Comparison of ENCODE assay signal across 16 cellular contexts in the genomic region with DNA sequence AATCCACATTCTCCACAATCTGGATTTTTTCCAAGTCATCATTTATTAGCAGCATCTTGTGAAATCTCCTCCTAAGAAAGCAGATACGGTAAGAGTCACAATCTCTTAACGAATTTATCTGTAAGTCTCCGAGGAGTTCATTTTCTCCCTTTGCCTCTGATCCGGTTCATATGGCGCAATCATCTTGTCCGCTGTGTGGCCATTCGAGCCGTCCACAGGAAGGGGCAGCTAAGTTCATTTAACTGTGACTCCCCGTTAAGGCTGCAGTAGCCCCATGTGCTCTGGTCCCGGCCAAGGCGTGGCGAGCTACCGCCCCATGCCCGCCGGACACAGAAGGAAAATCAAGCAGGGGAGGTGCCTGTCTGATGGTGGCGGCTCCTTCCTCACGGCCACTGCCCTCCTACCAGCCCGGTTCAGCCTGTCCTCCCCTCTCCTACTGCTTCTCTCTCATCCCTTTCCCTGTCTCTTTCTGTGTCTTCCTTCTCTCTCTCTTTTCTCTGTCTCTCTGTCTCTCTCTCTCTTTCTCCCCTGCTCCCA.
DNase-seq lines count a peak whose midpoint lies in the region; ATAC-seq and TF ChIP-seq lines count a peak whose summit lies in the region.
"Had no signal": no experiment of that assay in that cellular context is flagged by ENCODE, and none has a peak within 500 bp of the region (broad histone marks: within the 10 kb centered on the region; RNA-seq: fewer than 3 reads in every experiment).

No MANE protein-coding gene starts in this region.

- no peak overlapping the region for H3K4me3 ChIP-seq in IMR-90 (ENCODE audit: insufficient read depth, low read depth, low read length)
- H3K4me3 ChIP-seq in neural cell (ENCODE audit: low read length): no peak overlapping the region
- H3K4me3 ChIP-seq in brain microvascular endothelial cell (ENCODE audit: low read depth, low read length): no peak overlapping the region
- H3K4me3 ChIP-seq: GM23248 had no signal

- ATAC-seq in IMR-90 (ENCODE audit: low read depth): no peak

- no peak overlapping the region for H3K14ac ChIP-seq in IMR-90 (replicated peaks; ENCODE audit: low read depth, low read length)

- H3K23ac ChIP-seq in IMR-90 (ENCODE audit: low read depth, low read length): no peak overlapping the region

- H3K9ac ChIP-seq in IMR-90 (ENCODE audit: low read depth, low read length) (no peak overlapping the region), neural cell (ENCODE audit: low read length) (peak overlapping the region; percentile 52)
- H3K9ac ChIP-seq: GM23248 had no signal

- in situ Hi-C loops in IMR-90 (cut with MboI; ENCODE audit: low sequenced_read_pairs): no loop called here
- in situ Hi-C loops in brain microvascular endothelial cell (cut with HindIII; ENCODE audit: low pct_ligation_motif_present, low sequenced_read_pairs): no loop called here

- no peak overlapping the region for H2AK9ac ChIP-seq in IMR-90 (replicated peaks; ENCODE audit: low read depth, low read length, poor library complexity)

- H4K20me1 ChIP-seq in IMR-90 (ENCODE audit: insufficient read depth, low read length) (no peaks in the 10 kb centered on the region), neural cell (ENCODE audit: insufficient read depth) (no peaks in the 10 kb centered on the region)

- no peaks in the 10 kb centered on the region for H3K79me2 ChIP-seq in neural cell (replicated peaks; ENCODE audit: insufficient read depth, low read length)

- POLR2A ChIA-PET in IMR-90 (lab: Charles Lee; ENCODE audit: unreplicated experiment): no interaction called here

- 63% methylated on average over 5 of the region's 18 CpGs; no CpG with 5 or more reads in 1 of the 2 experiments for WGBS in IMR-90 (ENCODE audit: extremely low coverage in 2 of 2, insufficient read length in 1 of 2), 2 experiments

- H3K4me2 ChIP-seq in IMR-90 (ENCODE audit: low read depth, low read length): no peak overlapping the region
- H3K4me2 ChIP-seq in neural cell (ENCODE audit: low read length): no peak overlapping the region

- H3K9me2 ChIP-seq in neural cell (ENCODE audit: insufficient read depth, low read length): no peaks in the 10 kb centered on the region

- H2AK5ac ChIP-seq in IMR-90 (ENCODE audit: low read depth, low read length): no peak overlapping the region

- H4K8ac ChIP-seq in IMR-90 (ENCODE audit: low read depth in 2 of 2, low read length in 2 of 2): no peak overlapping the region

- H2BK5ac ChIP-seq in IMR-90 (ENCODE audit: low read depth, low read length, poor library complexity, severe bottlenecking): no peak overlapping the region

- no peak for TF ChIP-seq EP300 in neural cell (conservative IDR thresholded peaks at IDR 0.05; ENCODE audit: poor library complexity, severe bottlenecking)

- H3K27me3 ChIP-seq in IMR-90 (ENCODE audit: control insufficient read depth, insufficient read depth, low read length) (no peaks in the 10 kb centered on the region), neural cell (ENCODE audit: insufficient read depth, low read depth, low read length) (no peaks in the 10 kb centered on the region), brain microvascular endothelial cell (replicated peaks) (no peaks in the 10 kb centered on the region)

- H3K18ac ChIP-seq in IMR-90 (ENCODE audit: low read depth, low read length): no peak overlapping the region

- no peak overlapping the region for H2BK15ac ChIP-seq in IMR-90 (ENCODE audit: low read depth, low read length)

- H3K9me3 ChIP-seq in IMR-90 (ENCODE audit: control insufficient read depth, insufficient read depth, low read length) (peaks cover 20% of the 10 kb centered on the region), neural cell (ENCODE audit: low read length) (no peaks in the 10 kb centered on the region)

- no peaks in the 10 kb centered on the region for H3K79me1 ChIP-seq in IMR-90 (ENCODE audit: low read depth in 1 of 2, low read length in 2 of 2)

- H3K27ac ChIP-seq in IMR-90 (ENCODE audit: insufficient read depth, low read length): no peak overlapping the region
- H3K27ac ChIP-seq in neural cell (ENCODE audit: low read length): peak overlapping the region; percentile 83
- no peak overlapping the region for H3K27ac ChIP-seq in brain microvascular endothelial cell
- H3K27ac ChIP-seq: C4-2B, GM23248, HL-60 had no signal

- H2AFZ ChIP-seq in IMR-90 (replicated peaks; ENCODE audit: low read length, poor library complexity): no peak overlapping the region
- no peak overlapping the region for H2AFZ ChIP-seq in neural cell (ENCODE audit: low read depth, low read length)
- H2AFZ ChIP-seq: GM23248 had no signal

- H3K36me3 ChIP-seq in IMR-90 (ENCODE audit: control insufficient read depth, insufficient read depth, low read length): no peaks in the 10 kb centered on the region
- no peaks in the 10 kb centered on the region for H3K36me3 ChIP-seq in neural cell (ENCODE audit: insufficient read depth, low read length)
- no peaks in the 10 kb centered on the region for H3K36me3 ChIP-seq in brain microvascular endothelial cell (replicated peaks)

- intact Hi-C loops in IMR-90 (cut with micrococcal nuclease): no loop called here

- no peaks in the 10 kb centered on the region for H3F3A ChIP-seq in neural cell (ENCODE audit: insufficient read depth, low read length, poor library complexity, severe bottlenecking)

- CTCF ChIA-PET in IMR-90 (lab: Yijun Ruan, JAX): no interaction called here

- H3K56ac ChIP-seq in IMR-90 (ENCODE audit: extremely low read depth, insufficient read depth, low read length): no peak overlapping the region

- H2BK120ac ChIP-seq in IMR-90 (ENCODE audit: low read depth, low read length): no peak overlapping the region

- dilution Hi-C loops in IMR-90 (cut with HindIII; ENCODE audit: low sequenced_read_pairs, unreplicated experiment): no loop called here

- no peak for TF ChIP-seq POLR2A in IMR-90 (IDR thresholded peaks at IDR 0.05; ENCODE audit: low read depth, low read length)

- H3K4me1 ChIP-seq in IMR-90 (ENCODE audit: control insufficient read depth, insufficient read depth, low read length): no peaks in the 10 kb centered on the region

- no peak for TF ChIP-seq CTCF in IMR-90 (conservative IDR thresholded peaks at IDR 0.05; ENCODE audit: low read depth, low read length)
- TF ChIP-seq CTCF in neural cell (IDR thresholded peaks at IDR 0.05; ENCODE audit: poor library complexity, severe bottlenecking): no peak
- no peak for TF ChIP-seq CTCF in brain microvascular endothelial cell (IDR thresholded peaks at IDR 0.05; ENCODE audit: low read depth, low read length, missing control alignments)

- H3K9me1 ChIP-seq in IMR-90 (ENCODE audit: insufficient read depth, low read length): no peaks in the 10 kb centered on the region

- no peak overlapping the region for H4K91ac ChIP-seq in IMR-90 (ENCODE audit: insufficient read depth, low read depth, low read length)

- BruUV-seq in IMR-90 (replicated peaks; lab: Mats Ljungman, UMichigan): no TSS peak

- H3K4ac ChIP-seq in IMR-90 (ENCODE audit: low read depth, low read length): no peak overlapping the region

- no peak overlapping the region for H2BK20ac ChIP-seq in IMR-90 (ENCODE audit: low read depth, low read length)

- no peak overlapping the region for H4K5ac ChIP-seq in IMR-90 (ENCODE audit: low read depth, low read length)

- DNase-seq in IMR-90: no peak
- DNase-seq in RPMI7951 (ENCODE audit: low read depth): peak; percentile 31
- peak; percentile 44 for DNase-seq in left kidney (ENCODE audit: low read depth, low spot score)
- no peak for DNase-seq in brain microvascular endothelial cell
- no peak for DNase-seq in activated CD4-positive, CD25-positive, alpha-beta regulatory T cell treated with anti-CD3 and anti-CD28 coated beads, Interleukin-2, amount 50 U/mL, for 72 hours
- no peak for DNase-seq in Kasumi-1 (lab: John Stamatoyannopoulos, UW)
- DNase-seq: AML-193; CD4-positive, alpha-beta T cell; DMS153; DMS79; GDM1; GM23248; HCEC 1CT had no signal

- TF ChIP-seq RAD21 in IMR-90 (IDR thresholded peaks at IDR 0.05; ENCODE audit: low read length) (no peak), neural cell (conservative IDR thresholded peaks at IDR 0.05) (no peak)

TF ChIP-seq in IMR-90, 13 proteins besides CTCF, POLR2A, EP300 and RAD21:
- TF ChIP-seq CEBPB (IDR thresholded peaks at IDR 0.05; ENCODE audit: low read depth, low read length) (0 out of 2 replicates have a peak, but pooled peaks have one; percentile 4), MAZ (IDR thresholded peaks at IDR 0.05; ENCODE audit: borderline replicate concordance, low read depth, low read length) (no peak)

TF ChIP-seq in neural cell, 6 proteins besides CTCF, POLR2A, EP300 and RAD21:
- TF ChIP-seq EZH2 (IDR thresholded peaks at IDR 0.05; ENCODE audit: borderline replicate concordance, insufficient read depth, low read length, poor library complexity, severe bottlenecking): no peak
- no peak for TF ChIP-seq POLR2AphosphoS5 (IDR thresholded peaks at IDR 0.05)
- TF ChIP-seq TAF1 (IDR thresholded peaks at IDR 0.05; ENCODE audit: low read depth): no peak
- TF ChIP-seq SMC3 (conservative IDR thresholded peaks at IDR 0.05; ENCODE audit: poor library complexity): no peak
- TF ChIP-seq REST (IDR thresholded peaks at IDR 0.05; ENCODE audit: borderline replicate concordance): no peak
- TF ChIP-seq MXI1 (conservative IDR thresholded peaks at IDR 0.05; ENCODE audit: poor library complexity, severe bottlenecking): no peak

Comparison
In these comparisons a context has a peak if more than half of its experiments do, and no peak if none do; other contexts are left out.
1. DNase-seq: peak in RPMI7951 (single experiment) and left kidney (single experiment); none in IMR-90 (single experiment), brain microvascular endothelial cell (single experiment), activated CD4-positive, CD25-positive, alpha-beta regulatory T cell treated with anti-CD3 and anti-CD28 coated beads, Interleukin-2, amount 50 U/mL, for 72 hours (single experiment) and Kasumi-1 (0 of 2).